In genomic region chr4:8961388-8961787, GRCh38 we compare ENCODE assay signal across 8 cellular contexts.
DNase-seq lines count a peak whose midpoint lies in the region; ATAC-seq and TF ChIP-seq lines count a peak whose summit lies in the region.
"Not testable (repeated sequence)": the region's sequence is repeated elsewhere in the genome, so short reads cannot be mapped to it uniquely, and the experiment has no call there.

No MANE protein-coding gene starts in this region.

- H3K27me3 Mint-ChIP-seq in Caco-2 (ENCODE audit: insufficient read depth, unreplicated experiment); MCF 10A (ENCODE audit: insufficient read depth, unreplicated experiment): not testable (repeated sequence)

- H3K27ac Mint-ChIP-seq in Caco-2 (ENCODE audit: unreplicated experiment); MCF 10A (ENCODE audit: low read depth, unreplicated experiment): not testable (repeated sequence)

- not testable (repeated sequence) for H3K36me3 ChIP-seq in Caco-2 (ENCODE audit: control insufficient read depth, insufficient read depth, low read length); OCI-LY1 (ENCODE audit: insufficient read depth, low read length)

- not testable (repeated sequence) for H3K4me3 Mint-ChIP-seq in Caco-2 (ENCODE audit: unreplicated experiment); MCF 10A (ENCODE audit: unreplicated experiment)

- H3K4me1 Mint-ChIP-seq in Caco-2 (ENCODE audit: low read depth, unreplicated experiment); MCF 10A (ENCODE audit: insufficient read depth, unreplicated experiment): not testable (repeated sequence)

- H3K27me3 ChIP-seq in Caco-2 (replicated peaks; ENCODE audit: control insufficient read depth, insufficient read depth, low read length); OCI-LY1 (ENCODE audit: insufficient read depth, low read length); right cardiac atrium (ENCODE audit: control insufficient read depth, insufficient read depth): not testable (repeated sequence)

- not testable (repeated sequence) for H4K20me1 ChIP-seq in OCI-LY1 (ENCODE audit: insufficient read depth, low read length)

- 12% methylated on average over 10 of the region's 10 CpGs for WGBS in right cardiac atrium

- H3K4me3 ChIP-seq in Caco-2 (ENCODE audit: low read depth, low read length); OCI-LY1 (ENCODE audit: low read depth, low read length, poor library complexity, severe bottlenecking); right cardiac atrium (ENCODE audit: low read length): not testable (repeated sequence)

- not testable (repeated sequence) for H3K9me3 Mint-ChIP-seq in Caco-2 (ENCODE audit: unreplicated experiment); MCF 10A (ENCODE audit: unreplicated experiment)

- peak; percentile 47 to 48 for DNase-seq in Caco-2
- DNase-seq in HT1080 (ENCODE audit: low read depth): peak; percentile 11
- DNase-seq in activated CD4-positive, alpha-beta T cell treated with anti-CD3 and anti-CD28 coated beads, Interleukin-2, amount 50 U/mL, for 1 hour: peak; percentile 37
- DNase-seq in MCF 10A (ENCODE audit: unreplicated experiment): peak; percentile 34
- peak; percentile 56 to 73 (median 70) for DNase-seq in right cardiac atrium
- DNase-seq in nucleus accumbens (lab: John Stamatoyannopoulos, UW): peak in 41 of 56 donors; percentile 1 to 77 (median 13)
- DNase-seq in stimulated activated CD8-positive, alpha-beta memory T cell treated with anti-CD3 and anti-CD28 coated beads, Interleukin-4, amount 100 ng/mL, for 48 hours: peak; percentile 84

- H3K4me1 ChIP-seq in Caco-2; OCI-LY1 (ENCODE audit: insufficient read depth, low read length, severe bottlenecking); right cardiac atrium (ENCODE audit: control insufficient read depth, insufficient read depth, low read length): not testable (repeated sequence)

- not testable (repeated sequence) for H3K36me3 Mint-ChIP-seq in Caco-2 (ENCODE audit: insufficient read depth, unreplicated experiment); MCF 10A (ENCODE audit: insufficient read depth, unreplicated experiment)

- not testable (repeated sequence) for TF ChIP-seq CTCF in Caco-2 (IDR thresholded peaks at IDR 0.05; ENCODE audit: insufficient read depth in 1 of 2, low read depth in 1 of 2, low read length in 1 of 2, severe bottlenecking in 1 of 2, unreplicated experiment in 1 of 2)
- TF ChIP-seq CTCF in OCI-LY1 (IDR thresholded peaks at IDR 0.05; ENCODE audit: low read length) (peak; percentile 24; the same call in 1 of the 2 replicates), MCF 10A (IDR thresholded peaks at IDR 0.05; ENCODE audit: unreplicated experiment) (peak; percentile 24)

- not testable (repeated sequence) for H3K9me3 ChIP-seq in Caco-2; OCI-LY1 (ENCODE audit: low read length); right cardiac atrium (ENCODE audit: control insufficient read depth, low read length)

- not testable (repeated sequence) for H3K79me2 ChIP-seq in OCI-LY1 (ENCODE audit: insufficient read depth, low read length)

- not testable (repeated sequence) for H3F3A ChIP-seq in OCI-LY1 (ENCODE audit: insufficient read depth, low read length)

- CTCF ChIA-PET in Caco-2 (lab: Charles Lee): not testable (repeated sequence)
- CTCF ChIA-PET in MCF 10A (lab: Yijun Ruan, JAX): interaction anchor here (0.6 to 1.7 kb wide), 7 partner anchors 9 to 190 kb away, joined by 3 to 5 read pairs (median 3); no protein-coding TSS in a partner anchor

- not testable (repeated sequence) for ATAC-seq in right cardiac atrium

- intact Hi-C loops in Caco-2 (cut with micrococcal nuclease; ENCODE audit: unreplicated experiment); MCF 10A (cut with micrococcal nuclease); right cardiac atrium (cut with DNase I): not testable (repeated sequence)

- H3K9me2 ChIP-seq in OCI-LY1 (ENCODE audit: low read depth, low read length): not testable (repeated sequence)

- not testable (repeated sequence) for BruUV-seq in Caco-2 (replicated peaks; lab: Mats Ljungman, UMichigan); MCF 10A (replicated peaks; lab: Mats Ljungman, UMichigan)

- H3K27ac ChIP-seq in OCI-LY1 (ENCODE audit: low read depth, low read length, poor library complexity, severe bottlenecking); right cardiac atrium (ENCODE audit: low read length): not testable (repeated sequence)

- H2AFZ ChIP-seq in OCI-LY1 (ENCODE audit: low read length): not testable (repeated sequence)

- H3K9ac ChIP-seq in OCI-LY1 (ENCODE audit: low read length): not testable (repeated sequence)

- POLR2A ChIA-PET in Caco-2 (lab: Charles Lee): not testable (repeated sequence)
- POLR2A ChIA-PET in MCF 10A (lab: Yijun Ruan, JAX): interaction anchor here (0.7 kb wide), 1 partner anchor 1636 kb away, joined by 3 read pairs; no protein-coding TSS in a partner anchor

- not testable (repeated sequence) for H3K4me2 ChIP-seq in OCI-LY1 (ENCODE audit: low read length)

Comparison
In these comparisons a context has a peak if more than half of its experiments do, and no peak if none do; other contexts are left out.
1. DNase-seq: peak in every context shown above with its lines; median percentile 84 in stimulated activated CD8-positive, alpha-beta memory T cell treated with anti-CD3 and anti-CD28 coated beads, Interleukin-4, amount 100 ng/mL, for 48 hours; 70 in right cardiac atrium; 48 in Caco-2; 37 in activated CD4-positive, alpha-beta T cell treated with anti-CD3 and anti-CD28 coated beads, Interleukin-2, amount 50 U/mL, for 1 hour; 34 in MCF 10A; 13 in nucleus accumbens; 11 in HT1080.